ENCODE assay signal across 1 cellular context in the genomic region with DNA sequence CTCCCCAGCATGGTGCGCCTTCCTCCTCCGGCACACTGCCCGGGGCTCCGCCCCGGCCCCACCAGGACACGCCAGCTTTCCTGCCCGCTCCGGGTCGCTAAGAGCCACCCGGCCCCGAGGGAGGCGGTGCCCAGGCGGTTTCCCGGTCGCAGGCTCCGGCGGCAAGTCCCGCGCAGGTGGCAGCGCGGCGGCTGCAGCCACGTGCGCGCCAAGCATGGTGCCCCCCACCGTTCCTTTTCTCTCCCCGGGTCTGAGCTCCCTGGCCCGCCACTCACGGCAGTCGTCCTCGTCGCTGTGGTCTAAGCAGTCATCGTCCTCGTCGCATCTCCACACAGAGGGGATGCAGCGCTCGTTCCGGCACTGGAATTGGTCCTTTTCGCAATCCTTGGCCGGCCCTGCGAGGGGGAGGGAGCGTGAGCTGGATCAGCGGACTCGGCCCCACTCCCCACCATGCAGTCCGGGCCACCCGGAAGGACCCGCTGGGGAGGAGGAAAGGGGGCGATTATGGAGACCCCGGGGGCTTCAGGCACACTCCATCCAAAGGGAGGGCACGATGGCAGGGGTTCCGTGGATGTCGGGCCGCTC.
A peak's percentile ranks its signal among the peaks of the same experiment; 100 is the strongest.
TF ChIP-seq lines count a peak whose summit lies in the region.

No MANE protein-coding gene starts in this region.

TF ChIP-seq in HepG2, 621 proteins besides CTCF, POLR2A, EP300 and RAD21 (continued from another document and continues in another):
- TF ChIP-seq, protein P1, sequence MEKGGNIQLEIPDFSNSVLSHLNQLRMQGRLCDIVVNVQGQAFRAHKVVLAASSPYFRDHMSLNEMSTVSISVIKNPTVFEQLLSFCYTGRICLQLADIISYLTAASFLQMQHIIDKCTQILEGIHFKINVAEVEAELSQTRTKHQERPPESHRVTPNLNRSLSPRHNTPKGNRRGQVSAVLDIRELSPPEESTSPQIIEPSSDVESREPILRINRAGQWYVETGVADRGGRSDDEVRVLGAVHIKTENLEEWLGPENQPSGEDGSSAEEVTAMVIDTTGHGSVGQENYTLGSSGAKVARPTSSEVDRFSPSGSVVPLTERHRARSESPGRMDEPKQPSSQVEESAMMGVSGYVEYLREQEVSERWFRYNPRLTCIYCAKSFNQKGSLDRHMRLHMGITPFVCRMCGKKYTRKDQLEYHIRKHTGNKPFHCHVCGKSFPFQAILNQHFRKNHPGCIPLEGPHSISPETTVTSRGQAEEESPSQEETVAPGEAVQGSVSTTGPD (CRISPR knock-in tag; IDR thresholded peaks at IDR 0.05), result no peak
- TF ChIP-seq ZNF775 (CRISPR knock-in tag; IDR thresholded peaks at IDR 0.05; ENCODE audit: borderline replicate concordance), result no peak
- no peak for TF ChIP-seq RFX5 (IDR thresholded peaks at IDR 0.05; ENCODE audit: low read depth, low read length)
- no peak for TF ChIP-seq SRSF9 (IDR thresholded peaks at IDR 0.05; ENCODE audit: borderline replicate concordance, insufficient read depth, low read depth, low read length, poor library complexity, severe bottlenecking)
- TF ChIP-seq, protein P2, sequence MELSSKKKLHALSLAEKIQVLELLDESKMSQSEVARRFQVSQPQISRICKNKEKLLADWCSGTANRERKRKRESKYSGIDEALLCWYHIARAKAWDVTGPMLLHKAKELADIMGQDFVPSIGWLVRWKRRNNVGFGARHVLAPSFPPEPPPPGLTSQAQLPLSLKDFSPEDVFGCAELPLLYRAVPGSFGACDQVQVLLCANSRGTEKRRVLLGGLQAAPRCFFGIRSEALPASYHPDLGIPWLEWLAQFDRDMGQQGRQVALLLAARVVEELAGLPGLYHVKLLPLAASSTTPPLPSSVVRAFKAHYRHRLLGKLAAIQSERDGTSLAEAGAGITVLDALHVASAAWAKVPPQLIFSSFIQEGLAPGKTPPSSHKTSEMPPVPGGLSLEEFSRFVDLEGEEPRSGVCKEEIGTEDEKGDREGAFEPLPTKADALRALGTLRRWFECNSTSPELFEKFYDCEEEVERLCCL (CRISPR knock-in tag; IDR thresholded peaks at IDR 0.05; ENCODE audit: borderline replicate concordance), result no peak
- TF ChIP-seq, protein P3, sequence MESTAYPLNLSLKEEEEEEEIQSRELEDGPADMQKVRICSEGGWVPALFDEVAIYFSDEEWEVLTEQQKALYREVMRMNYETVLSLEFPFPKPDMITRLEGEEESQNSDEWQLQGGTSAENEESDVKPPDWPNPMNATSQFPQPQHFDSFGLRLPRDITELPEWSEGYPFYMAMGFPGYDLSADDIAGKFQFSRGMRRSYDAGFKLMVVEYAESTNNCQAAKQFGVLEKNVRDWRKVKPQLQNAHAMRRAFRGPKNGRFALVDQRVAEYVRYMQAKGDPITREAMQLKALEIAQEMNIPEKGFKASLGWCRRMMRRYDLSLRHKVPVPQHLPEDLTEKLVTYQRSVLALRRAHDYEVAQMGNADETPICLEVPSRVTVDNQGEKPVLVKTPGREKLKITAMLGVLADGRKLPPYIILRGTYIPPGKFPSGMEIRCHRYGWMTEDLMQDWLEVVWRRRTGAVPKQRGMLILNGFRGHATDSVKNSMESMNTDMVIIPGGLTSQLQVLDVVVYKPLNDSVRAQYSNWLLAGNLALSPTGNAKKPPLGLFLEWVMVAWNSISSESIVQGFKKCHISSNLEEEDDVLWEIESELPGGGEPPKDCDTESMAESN (CRISPR knock-in tag; conservative IDR thresholded peaks at IDR 0.05), result peak; percentile 69; the same call in 1 of the 2 replicates
- TF ChIP-seq ZNF839 (CRISPR knock-in tag; IDR thresholded peaks at IDR 0.05; ENCODE audit: borderline replicate concordance), result no peak
- TF ChIP-seq MYNN (CRISPR knock-in tag; IDR thresholded peaks at IDR 0.05; ENCODE audit: low read depth), result no peak
- TF ChIP-seq SYNCRIP (IDR thresholded peaks at IDR 0.05; ENCODE audit: insufficient read depth, low read depth, low read length), result no peak
- no peak for TF ChIP-seq GPN1 (CRISPR knock-in tag; IDR thresholded peaks at IDR 0.05; ENCODE audit: borderline replicate concordance)
- TF ChIP-seq TMF1 (CRISPR knock-in tag; IDR thresholded peaks at IDR 0.05; ENCODE audit: low read depth), result no peak
- TF ChIP-seq KLF9 (CRISPR knock-in tag; IDR thresholded peaks at IDR 0.05; ENCODE audit: low read depth), result no peak
- TF ChIP-seq ZFYVE20 (CRISPR knock-in tag; IDR thresholded peaks at IDR 0.05; ENCODE audit: borderline replicate concordance, low read depth), result 0 out of 2 replicates have a peak, but pooled peaks have one; percentile 63
- TF ChIP-seq ZKSCAN1 (IDR thresholded peaks at IDR 0.05; ENCODE audit: low read length), result no peak
- TF ChIP-seq BCL3 (CRISPR knock-in tag; IDR thresholded peaks at IDR 0.05), result no peak
- 0 out of 2 replicates have a peak, but pooled peaks have one; percentile 11 for TF ChIP-seq ZNF557 (CRISPR knock-in tag; IDR thresholded peaks at IDR 0.05)
- peak; percentile 36; the same call in 1 of the 2 replicates for TF ChIP-seq POLR2G (IDR thresholded peaks at IDR 0.05; ENCODE audit: low read depth, low read length)
- no peak; the same call in 1 of the 2 replicates for TF ChIP-seq ETV6 (CRISPR knock-in tag; conservative IDR thresholded peaks at IDR 0.05)
- no peak for TF ChIP-seq ZNF256 (CRISPR knock-in tag; conservative IDR thresholded peaks at IDR 0.05)
- TF ChIP-seq ZNF841 (CRISPR knock-in tag; IDR thresholded peaks at IDR 0.05; ENCODE audit: borderline replicate concordance), result no peak
- no peak for TF ChIP-seq NCOR1 (IDR thresholded peaks at IDR 0.05; ENCODE audit: borderline replicate concordance, low read length)
- TF ChIP-seq, protein P4, sequence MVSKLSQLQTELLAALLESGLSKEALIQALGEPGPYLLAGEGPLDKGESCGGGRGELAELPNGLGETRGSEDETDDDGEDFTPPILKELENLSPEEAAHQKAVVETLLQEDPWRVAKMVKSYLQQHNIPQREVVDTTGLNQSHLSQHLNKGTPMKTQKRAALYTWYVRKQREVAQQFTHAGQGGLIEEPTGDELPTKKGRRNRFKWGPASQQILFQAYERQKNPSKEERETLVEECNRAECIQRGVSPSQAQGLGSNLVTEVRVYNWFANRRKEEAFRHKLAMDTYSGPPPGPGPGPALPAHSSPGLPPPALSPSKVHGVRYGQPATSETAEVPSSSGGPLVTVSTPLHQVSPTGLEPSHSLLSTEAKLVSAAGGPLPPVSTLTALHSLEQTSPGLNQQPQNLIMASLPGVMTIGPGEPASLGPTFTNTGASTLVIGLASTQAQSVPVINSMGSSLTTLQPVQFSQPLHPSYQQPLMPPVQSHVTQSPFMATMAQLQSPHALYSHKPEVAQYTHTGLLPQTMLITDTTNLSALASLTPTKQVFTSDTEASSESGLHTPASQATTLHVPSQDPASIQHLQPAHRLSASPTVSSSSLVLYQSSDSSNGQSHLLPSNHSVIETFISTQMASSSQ (IDR thresholded peaks at IDR 0.05; ENCODE audit: low read depth), result no peak
- TF ChIP-seq, protein P4 (CRISPR knock-in tag; IDR thresholded peaks at IDR 0.05; ENCODE audit: borderline replicate concordance), result no peak
- peak; percentile 28; the same call in 1 of the 2 replicates for TF ChIP-seq PHF8 (CRISPR knock-in tag; IDR thresholded peaks at IDR 0.05)
- TF ChIP-seq, protein P5, sequence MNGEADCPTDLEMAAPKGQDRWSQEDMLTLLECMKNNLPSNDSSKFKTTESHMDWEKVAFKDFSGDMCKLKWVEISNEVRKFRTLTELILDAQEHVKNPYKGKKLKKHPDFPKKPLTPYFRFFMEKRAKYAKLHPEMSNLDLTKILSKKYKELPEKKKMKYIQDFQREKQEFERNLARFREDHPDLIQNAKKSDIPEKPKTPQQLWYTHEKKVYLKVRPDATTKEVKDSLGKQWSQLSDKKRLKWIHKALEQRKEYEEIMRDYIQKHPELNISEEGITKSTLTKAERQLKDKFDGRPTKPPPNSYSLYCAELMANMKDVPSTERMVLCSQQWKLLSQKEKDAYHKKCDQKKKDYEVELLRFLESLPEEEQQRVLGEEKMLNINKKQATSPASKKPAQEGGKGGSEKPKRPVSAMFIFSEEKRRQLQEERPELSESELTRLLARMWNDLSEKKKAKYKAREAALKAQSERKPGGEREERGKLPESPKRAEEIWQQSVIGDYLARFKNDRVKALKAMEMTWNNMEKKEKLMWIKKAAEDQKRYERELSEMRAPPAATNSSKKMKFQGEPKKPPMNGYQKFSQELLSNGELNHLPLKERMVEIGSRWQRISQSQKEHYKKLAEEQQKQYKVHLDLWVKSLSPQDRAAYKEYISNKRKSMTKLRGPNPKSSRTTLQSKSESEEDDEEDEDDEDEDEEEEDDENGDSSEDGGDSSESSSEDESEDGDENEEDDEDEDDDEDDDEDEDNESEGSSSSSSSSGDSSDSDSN (CRISPR knock-in tag; IDR thresholded peaks at IDR 0.05), result peak; percentile 64
- TF ChIP-seq ERF (CRISPR knock-in tag; IDR thresholded peaks at IDR 0.05), result no peak
- no peak for TF ChIP-seq ZNF362 (CRISPR knock-in tag; IDR thresholded peaks at IDR 0.05; ENCODE audit: borderline replicate concordance)
- TF ChIP-seq, protein P6, sequence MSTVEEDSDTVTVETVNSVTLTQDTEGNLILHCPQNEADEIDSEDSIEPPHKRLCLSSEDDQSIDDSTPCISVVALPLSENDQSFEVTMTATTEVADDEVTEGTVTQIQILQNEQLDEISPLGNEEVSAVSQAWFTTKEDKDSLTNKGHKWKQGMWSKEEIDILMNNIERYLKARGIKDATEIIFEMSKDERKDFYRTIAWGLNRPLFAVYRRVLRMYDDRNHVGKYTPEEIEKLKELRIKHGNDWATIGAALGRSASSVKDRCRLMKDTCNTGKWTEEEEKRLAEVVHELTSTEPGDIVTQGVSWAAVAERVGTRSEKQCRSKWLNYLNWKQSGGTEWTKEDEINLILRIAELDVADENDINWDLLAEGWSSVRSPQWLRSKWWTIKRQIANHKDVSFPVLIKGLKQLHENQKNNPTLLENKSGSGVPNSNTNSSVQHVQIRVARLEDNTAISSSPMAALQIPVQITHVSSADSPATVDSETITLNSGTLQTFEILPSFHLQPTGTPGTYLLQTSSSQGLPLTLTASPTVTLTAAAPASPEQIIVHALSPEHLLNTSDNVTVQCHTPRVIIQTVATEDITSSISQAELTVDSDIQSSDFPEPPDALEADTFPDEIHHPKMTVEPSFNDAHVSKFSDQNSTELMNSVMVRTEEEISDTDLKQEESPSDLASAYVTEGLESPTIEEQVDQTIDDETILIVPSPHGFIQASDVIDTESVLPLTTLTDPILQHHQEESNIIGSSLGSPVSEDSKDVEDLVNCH (CRISPR knock-in tag; IDR thresholded peaks at IDR 0.05), result no peak
- no peak for TF ChIP-seq SOX6 (IDR thresholded peaks at IDR 0.05)
- no peak for TF ChIP-seq SOX6 (CRISPR knock-in tag; IDR thresholded peaks at IDR 0.05)
- TF ChIP-seq, protein P7, sequence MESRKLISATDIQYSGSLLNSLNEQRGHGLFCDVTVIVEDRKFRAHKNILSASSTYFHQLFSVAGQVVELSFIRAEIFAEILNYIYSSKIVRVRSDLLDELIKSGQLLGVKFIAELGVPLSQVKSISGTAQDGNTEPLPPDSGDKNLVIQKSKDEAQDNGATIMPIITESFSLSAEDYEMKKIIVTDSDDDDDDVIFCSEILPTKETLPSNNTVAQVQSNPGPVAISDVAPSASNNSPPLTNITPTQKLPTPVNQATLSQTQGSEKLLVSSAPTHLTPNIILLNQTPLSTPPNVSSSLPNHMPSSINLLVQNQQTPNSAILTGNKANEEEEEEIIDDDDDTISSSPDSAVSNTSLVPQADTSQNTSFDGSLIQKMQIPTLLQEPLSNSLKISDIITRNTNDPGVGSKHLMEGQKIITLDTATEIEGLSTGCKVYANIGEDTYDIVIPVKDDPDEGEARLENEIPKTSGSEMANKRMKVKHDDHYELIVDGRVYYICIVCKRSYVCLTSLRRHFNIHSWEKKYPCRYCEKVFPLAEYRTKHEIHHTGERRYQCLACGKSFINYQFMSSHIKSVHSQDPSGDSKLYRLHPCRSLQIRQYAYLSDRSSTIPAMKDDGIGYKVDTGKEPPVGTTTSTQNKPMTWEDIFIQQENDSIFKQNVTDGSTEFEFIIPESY (CRISPR knock-in tag; IDR thresholded peaks at IDR 0.05), result no peak
- TF ChIP-seq SAFB2 (CRISPR knock-in tag; IDR thresholded peaks at IDR 0.05; ENCODE audit: borderline replicate concordance, low read depth), result no peak
- no peak for TF ChIP-seq ZNF329 (CRISPR knock-in tag; IDR thresholded peaks at IDR 0.05; ENCODE audit: low read depth)
- TF ChIP-seq ZNF891 (CRISPR knock-in tag; IDR thresholded peaks at IDR 0.05), result no peak
- peak; percentile 83; the same call in 1 of the 2 replicates for TF ChIP-seq ZNF766 (CRISPR knock-in tag; IDR thresholded peaks at IDR 0.05; ENCODE audit: borderline replicate concordance)
- peak; percentile 50 for TF ChIP-seq ZMAT3 (CRISPR knock-in tag; conservative IDR thresholded peaks at IDR 0.05)
- TF ChIP-seq, protein P8, sequence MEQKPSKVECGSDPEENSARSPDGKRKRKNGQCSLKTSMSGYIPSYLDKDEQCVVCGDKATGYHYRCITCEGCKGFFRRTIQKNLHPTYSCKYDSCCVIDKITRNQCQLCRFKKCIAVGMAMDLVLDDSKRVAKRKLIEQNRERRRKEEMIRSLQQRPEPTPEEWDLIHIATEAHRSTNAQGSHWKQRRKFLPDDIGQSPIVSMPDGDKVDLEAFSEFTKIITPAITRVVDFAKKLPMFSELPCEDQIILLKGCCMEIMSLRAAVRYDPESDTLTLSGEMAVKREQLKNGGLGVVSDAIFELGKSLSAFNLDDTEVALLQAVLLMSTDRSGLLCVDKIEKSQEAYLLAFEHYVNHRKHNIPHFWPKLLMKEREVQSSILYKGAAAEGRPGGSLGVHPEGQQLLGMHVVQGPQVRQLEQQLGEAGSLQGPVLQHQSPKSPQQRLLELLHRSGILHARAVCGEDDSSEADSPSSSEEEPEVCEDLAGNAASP (CRISPR knock-in tag; IDR thresholded peaks at IDR 0.05; ENCODE audit: borderline replicate concordance), result no peak
